32 cellular contexts compared by ENCODE assay signal in the genomic region with DNA sequence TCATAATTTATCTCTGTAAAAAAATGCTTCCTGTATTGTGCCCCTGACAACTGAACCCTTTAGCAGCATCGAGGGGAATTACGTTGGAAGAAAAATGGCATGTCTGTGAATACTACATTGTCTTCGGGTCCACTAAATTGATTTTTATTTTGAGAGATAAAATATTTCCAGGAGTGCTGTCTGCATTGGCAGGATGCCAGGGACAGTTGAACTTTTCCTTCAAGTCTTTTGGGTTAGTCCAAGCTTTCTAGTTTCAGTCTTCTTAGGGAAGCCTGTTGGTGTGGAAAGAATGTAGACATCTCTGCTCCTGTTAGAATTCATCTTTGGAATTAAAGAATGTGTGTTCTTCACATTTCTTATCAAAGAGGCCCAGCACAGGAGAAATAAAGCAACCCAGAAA.
"Had no signal": no experiment of that assay in that cellular context is flagged by ENCODE, and none has a peak within 500 bp of the region (broad histone marks: within the 10 kb centered on the region; RNA-seq: fewer than 3 reads in every experiment).

No MANE protein-coding gene starts in this region.

- H3K36me3 ChIP-seq: SJCRH30 had no signal

- H3K36me3 Mint-ChIP-seq: T-cell had no signal

- H3K4me3 ChIP-seq: PC-9, SJCRH30, SK-N-MC had no signal

- DNase-seq: Karpas-422, KBM-7, MM.1S, MV-4-11, NCI-H1092, NCI-H1105, NCI-H1417, NCI-H1436, NCI-H146, NCI-H1694 treated with DMSO at 0.1 percent for 48 hours, NCI-H187 treated with DMSO at 0.1 percent for 48 hours, NCI-H2029, NCI-H2081, NCI-H2171 treated with DMSO at 0.1 percent for 48 hours, NCI-H345, NCI-H446, NCI-H510A treated with DMSO at 0.1 percent for 48 hours, NCI-H524 treated with DMSO at 0.1 percent for 48 hours, NCI-H526 treated with DMSO at 0.1 percent for 48 hours, NCI-H774, PC-9, SHP77, SIG-M5, SJCRH30, T-cell had no signal

- H3K27ac Mint-ChIP-seq: T-cell had no signal

- H3K9me3 ChIP-seq: SJCRH30 had no signal

- H3K9ac ChIP-seq: KMS-11 had no signal

- H3K27me3 ChIP-seq: SJCRH30 had no signal

- H3K27me3 Mint-ChIP-seq: T-cell had no signal

- ATAC-seq: Panc1, Right ventricle myocardium inferior, SK-N-SH treated with all-trans-retinoic acid at 6 μM for 48 hours, T-cell had no signal

- H3K4me1 Mint-ChIP-seq: T-cell had no signal

- H2AFZ ChIP-seq: PC-9 had no signal

- H3K4me2 ChIP-seq: KMS-11, PC-9 had no signal

- FAIRE-seq: RCC 7860 had no signal

- H3K27ac ChIP-seq: KMS-11, PC-9, RWPE1, SJCRH30, SK-N-MC had no signal

- H3K4me1 ChIP-seq: SJCRH30 had no signal

- H3K4me3 Mint-ChIP-seq: T-cell had no signal
